In genomic region chr10:48398261-48398660, GRCh38 we compare ENCODE assay signal across 16 cellular contexts.
"Had no signal": no experiment of that assay in that cellular context is flagged by ENCODE, and none has a peak within 500 bp of the region (broad histone marks: within the 10 kb centered on the region; RNA-seq: fewer than 3 reads in every experiment).

No MANE protein-coding gene starts in this region.

- DNase-seq: effector memory CD8-positive, alpha-beta T cell; erythroblast; foreskin keratinocyte; mesendoderm; naive B cell; nephron progenitor cell; posterior cingulate gyrus; stimulated activated CD4-positive, alpha-beta T cell treated with anti-CD3 and anti-CD28 coated beads, Interleukin-2, amount 100 ng/mL, for 24 hours; stimulated activated naive CD4-positive, alpha-beta T cell; stomach; substantia nigra; transverse colon had no signal

- H3K27me3 Mint-ChIP-seq: effector memory CD8-positive, alpha-beta T cell; naive B cell had no signal

- H3K36me3 Mint-ChIP-seq: naive B cell had no signal

- H3K9me3 Mint-ChIP-seq: effector memory CD8-positive, alpha-beta T cell; naive B cell; nephron progenitor cell had no signal

- H3K27ac ChIP-seq: foreskin keratinocyte, hepatocyte, neutrophil, skin epidermis, stomach, thoracic aorta, transverse colon had no signal

- H3K4me3 Mint-ChIP-seq: effector memory CD8-positive, alpha-beta T cell; naive B cell; nephron progenitor cell had no signal
